ENCODE assay signal across 12 cellular contexts in genomic region chr1:41023279-41023990, GRCh38. TPM values are rescaled to one million over a fixed set of nuclear protein-coding genes. Genes with fewer than 3 reads are reported as not detected.
DNase-seq lines count a peak whose midpoint lies in the region; ATAC-seq, FAIRE-seq and TF ChIP-seq lines count a peak whose summit lies in the region.
"Had no signal": no experiment of that assay in that cellular context is flagged by ENCODE, and none has a peak within 500 bp of the region (broad histone marks: within the 10 kb centered on the region; RNA-seq: fewer than 3 reads in every experiment).

No MANE protein-coding gene starts in this region.

- intact Hi-C loops in activated CD4-positive, alpha-beta T cell treated with anti-CD3 and anti-CD28 coated beads for 36 hours (cut with DNase I, micrococcal nuclease) = no loop called here
- intact Hi-C loops in PC-9 (cut with micrococcal nuclease; ENCODE audit: unreplicated experiment) = loop anchor here (10.0 kb wide), 1 partner anchor 221 kb away; the partner anchor contains the start of gene SCMH1

- H3K9me2 ChIP-seq in PC-9 (ENCODE audit: insufficient read depth) = no peaks in the 10 kb centered on the region

- peak overlapping the region; percentile 2 for H3K27ac Mint-ChIP-seq in activated CD4-positive, alpha-beta T cell treated with anti-CD3 and anti-CD28 coated beads, Interleukin-2, amount 10 ng/mL, durations not matched to agents 7 days and 5 days
- no peak overlapping the region for H3K27ac Mint-ChIP-seq in activated CD4-positive, alpha-beta T cell treated with anti-CD3 and anti-CD28 coated beads for 36 hours
- H3K27ac Mint-ChIP-seq in stimulated activated naive B cell treated with anti-CD40 and anti-IgM and Interleukin-4, amounts not matched to agents 10 μg/mL and 1 μg/mL and 100 μg/mL, for 72 hours = peak overlapping the region; percentile 47
- H3K27ac Mint-ChIP-seq: naive thymus-derived CD8-positive, alpha-beta T cell had no signal

- H3K27me3 ChIP-seq in PC-9 (ENCODE audit: insufficient read depth, low read depth) = no peaks in the 10 kb centered on the region

- no peak overlapping the region for H3K4me3 ChIP-seq in PC-9
- H3K4me3 ChIP-seq in fibroblast of mammary gland (ENCODE audit: control insufficient read depth, low read depth, low read length) = no peak overlapping the region

- no peaks in the 10 kb centered on the region; the same call in 1 of the 2 replicates for H4K20me1 ChIP-seq in PC-9 (ENCODE audit: insufficient read depth)

- H2AFZ ChIP-seq in PC-9 = no peak overlapping the region

- H3K9me3 ChIP-seq in PC-9 (ENCODE audit: insufficient read depth, low read depth) = no peaks in the 10 kb centered on the region

- no peaks in the 10 kb centered on the region for H3K36me3 ChIP-seq in PC-9 (ENCODE audit: low read depth)

- H3K4me3 Mint-ChIP-seq in activated CD4-positive, alpha-beta T cell treated with anti-CD3 and anti-CD28 coated beads, Interleukin-2, amount 10 ng/mL, durations not matched to agents 7 days and 5 days = no peak overlapping the region
- H3K4me3 Mint-ChIP-seq in activated CD4-positive, alpha-beta T cell treated with anti-CD3 and anti-CD28 coated beads for 36 hours = no peak overlapping the region
- H3K4me3 Mint-ChIP-seq in stimulated activated naive B cell treated with anti-CD40 and anti-IgM and Interleukin-4, amounts not matched to agents 10 μg/mL and 1 μg/mL and 100 μg/mL, for 72 hours = no peak overlapping the region
- H3K4me3 Mint-ChIP-seq: CD4-positive, CD25-positive, alpha-beta regulatory T cell; naive thymus-derived CD8-positive, alpha-beta T cell had no signal

- H3K79me2 ChIP-seq in PC-9 (ENCODE audit: low read depth) = no peaks in the 10 kb centered on the region

- H3K4me1 ChIP-seq in PC-9 (replicated peaks; ENCODE audit: insufficient read depth) = no peaks in the 10 kb centered on the region

- DNase-seq in activated CD4-positive, alpha-beta T cell treated with anti-CD3 and anti-CD28 coated beads, Interleukin-2, amount 10 ng/mL, durations not matched to agents 7 days and 5 days = no peak
- DNase-seq in activated CD4-positive, alpha-beta T cell treated with anti-CD3 and anti-CD28 coated beads for 36 hours = no peak
- no peak for DNase-seq in PC-9
- no peak for DNase-seq in fibroblast of mammary gland (ENCODE audit: low read depth)
- no peak for DNase-seq in stimulated activated naive B cell treated with anti-CD40 and anti-IgM and Interleukin-4, amounts not matched to agents 10 μg/mL and 1 μg/mL and 100 μg/mL, for 72 hours
- DNase-seq in frontal cortex (ENCODE audit: low spot score in 2 of 2) = no peak
- DNase-seq in NCI-H146 (lab: John Stamatoyannopoulos, UW) = no peak
- DNase-seq: CD4-positive, CD25-positive, alpha-beta regulatory T cell; erythroblast; naive thymus-derived CD8-positive, alpha-beta T cell had no signal

- H3K4me2 ChIP-seq in PC-9 = no peak overlapping the region

- POLR2A ChIA-PET in activated CD4-positive, alpha-beta T cell treated with anti-CD3 and anti-CD28 coated beads, Interleukin-2, amount 10 ng/mL, durations not matched to agents 7 days and 5 days (lab: Charles Lee) = no interaction called here
- POLR2A ChIA-PET in activated CD4-positive, alpha-beta T cell treated with anti-CD3 and anti-CD28 coated beads for 36 hours (lab: Charles Lee) = no interaction called here
- POLR2A ChIA-PET in PC-9 (lab: Charles Lee; ENCODE audit: unreplicated experiment) = interaction anchor here (0.7 kb wide), 1 partner anchor 403 kb away, joined by 5 read pairs; no protein-coding TSS in a partner anchor

- no peak for ATAC-seq in activated CD4-positive, alpha-beta T cell treated with anti-CD3 and anti-CD28 coated beads for 36 hours
- no peak for ATAC-seq in stimulated activated naive B cell treated with anti-CD40 and anti-IgM and Interleukin-4, amounts not matched to agents 10 μg/mL and 1 μg/mL and 100 μg/mL, for 72 hours (replicated peaks)
- ATAC-seq in HG03097 (IDR thresholded peaks at IDR 0.05; ENCODE audit: low FRiP score, unreplicated experiment) = no peak
- ATAC-seq: naive thymus-derived CD8-positive, alpha-beta T cell had no signal

- peaks cover 11% of the 10 kb centered on the region for H3K4me1 Mint-ChIP-seq in activated CD4-positive, alpha-beta T cell treated with anti-CD3 and anti-CD28 coated beads, Interleukin-2, amount 10 ng/mL, durations not matched to agents 7 days and 5 days
- no peaks in the 10 kb centered on the region for H3K4me1 Mint-ChIP-seq in activated CD4-positive, alpha-beta T cell treated with anti-CD3 and anti-CD28 coated beads for 36 hours
- H3K4me1 Mint-ChIP-seq in stimulated activated naive B cell treated with anti-CD40 and anti-IgM and Interleukin-4, amounts not matched to agents 10 μg/mL and 1 μg/mL and 100 μg/mL, for 72 hours = peaks cover 13 to 24% of the 10 kb centered on the region in 2 donors

- no peaks in the 10 kb centered on the region for H3K27me3 Mint-ChIP-seq in activated CD4-positive, alpha-beta T cell treated with anti-CD3 and anti-CD28 coated beads, Interleukin-2, amount 10 ng/mL, durations not matched to agents 7 days and 5 days
- H3K27me3 Mint-ChIP-seq in activated CD4-positive, alpha-beta T cell treated with anti-CD3 and anti-CD28 coated beads for 36 hours = no peaks in the 10 kb centered on the region
- H3K27me3 Mint-ChIP-seq in stimulated activated naive B cell treated with anti-CD40 and anti-IgM and Interleukin-4, amounts not matched to agents 10 μg/mL and 1 μg/mL and 100 μg/mL, for 72 hours = no peaks in the 10 kb centered on the region
- H3K27me3 Mint-ChIP-seq: CD4-positive, CD25-positive, alpha-beta regulatory T cell; naive thymus-derived CD8-positive, alpha-beta T cell had no signal

- peak; percentile 46 for TF ChIP-seq CTCF in PC-9 (conservative IDR thresholded peaks at IDR 0.05)
- TF ChIP-seq CTCF in fibroblast of mammary gland (conservative IDR thresholded peaks at IDR 0.05; ENCODE audit: control insufficient read depth, insufficient read depth, low read depth, low read length) = peak; percentile 41

- H3F3A ChIP-seq in PC-9 (ENCODE audit: insufficient read depth, low read depth) = peaks cover 17% of the 10 kb centered on the region

- CTCF ChIA-PET in activated CD4-positive, alpha-beta T cell treated with anti-CD3 and anti-CD28 coated beads, Interleukin-2, amount 10 ng/mL, durations not matched to agents 7 days and 5 days (lab: Charles Lee) = interaction anchor here (1.4 kb wide), 1 partner anchor 20 kb away, joined by 5 read pairs; no protein-coding TSS in a partner anchor
- CTCF ChIA-PET in activated CD4-positive, alpha-beta T cell treated with anti-CD3 and anti-CD28 coated beads for 36 hours (lab: Charles Lee) = no interaction called here
- CTCF ChIA-PET in PC-9 (lab: Charles Lee) = interaction anchor here (0.7 kb wide), 1 partner anchor 214 kb away, joined by 6 read pairs; no protein-coding TSS in a partner anchor

- no peaks in the 10 kb centered on the region for H3K9me3 Mint-ChIP-seq in activated CD4-positive, alpha-beta T cell treated with anti-CD3 and anti-CD28 coated beads, Interleukin-2, amount 10 ng/mL, durations not matched to agents 7 days and 5 days
- H3K9me3 Mint-ChIP-seq in activated CD4-positive, alpha-beta T cell treated with anti-CD3 and anti-CD28 coated beads for 36 hours (ENCODE audit: low read depth) = no peaks in the 10 kb centered on the region
- no peaks in the 10 kb centered on the region for H3K9me3 Mint-ChIP-seq in stimulated activated naive B cell treated with anti-CD40 and anti-IgM and Interleukin-4, amounts not matched to agents 10 μg/mL and 1 μg/mL and 100 μg/mL, for 72 hours
- H3K9me3 Mint-ChIP-seq: CD4-positive, CD25-positive, alpha-beta regulatory T cell; naive thymus-derived CD8-positive, alpha-beta T cell had no signal

- H3K27ac ChIP-seq in PC-9 = no peak overlapping the region
- H3K27ac ChIP-seq: HL-60 had no signal

- FAIRE-seq in frontal cortex (lab: Jason Lieb, UNC) = no peak

- H3K36me3 Mint-ChIP-seq in activated CD4-positive, alpha-beta T cell treated with anti-CD3 and anti-CD28 coated beads, Interleukin-2, amount 10 ng/mL, durations not matched to agents 7 days and 5 days (ENCODE audit: low read depth) = peaks cover 12% of the 10 kb centered on the region
- H3K36me3 Mint-ChIP-seq in activated CD4-positive, alpha-beta T cell treated with anti-CD3 and anti-CD28 coated beads for 36 hours (ENCODE audit: low read depth) = peaks cover 8% of the 10 kb centered on the region
- H3K36me3 Mint-ChIP-seq in stimulated activated naive B cell treated with anti-CD40 and anti-IgM and Interleukin-4, amounts not matched to agents 10 μg/mL and 1 μg/mL and 100 μg/mL, for 72 hours = peaks cover 34 to 54% of the 10 kb centered on the region in 2 donors

- BruUV-seq in PC-9 (replicated peaks; lab: Mats Ljungman, UMichigan) = no TSS peak

RNA-seq across cellular contexts. Expression of gene SLFNL1, which starts 1.9 kb away (rescaled TPM):
- under 1 TPM; 0.25 to 0.56 TPM for total RNA-seq in activated CD4-positive, alpha-beta T cell treated with anti-CD3 and anti-CD28 coated beads, Interleukin-2, amount 10 ng/mL, durations not matched to agents 7 days and 5 days
- total RNA-seq in activated CD4-positive, alpha-beta T cell treated with anti-CD3 and anti-CD28 coated beads for 36 hours = under 1 TPM; 0.14 TPM
- total RNA-seq in PC-9 (2021) (0.35 and 0.41 TPM in 2 replicates), frontal cortex (0.82 TPM)

RNA-seq across cellular contexts. Expression of gene CTPS1, which starts 43.9 kb away (rescaled TPM):
- 10 to 100 TPM; 54.6 to 55.6 TPM for total RNA-seq in activated CD4-positive, alpha-beta T cell treated with anti-CD3 and anti-CD28 coated beads, Interleukin-2, amount 10 ng/mL, durations not matched to agents 7 days and 5 days
- 100 to 1,000 TPM in 1 of 2 experiments, 10 to 100 TPM in 1; 89.5 to 106 TPM for total RNA-seq in activated CD4-positive, alpha-beta T cell treated with anti-CD3 and anti-CD28 coated beads for 36 hours
- total RNA-seq in PC-9 (2021) (80.5 and 91.9 TPM in 2 replicates), frontal cortex (14.7 TPM)
